In the genomic region with DNA sequence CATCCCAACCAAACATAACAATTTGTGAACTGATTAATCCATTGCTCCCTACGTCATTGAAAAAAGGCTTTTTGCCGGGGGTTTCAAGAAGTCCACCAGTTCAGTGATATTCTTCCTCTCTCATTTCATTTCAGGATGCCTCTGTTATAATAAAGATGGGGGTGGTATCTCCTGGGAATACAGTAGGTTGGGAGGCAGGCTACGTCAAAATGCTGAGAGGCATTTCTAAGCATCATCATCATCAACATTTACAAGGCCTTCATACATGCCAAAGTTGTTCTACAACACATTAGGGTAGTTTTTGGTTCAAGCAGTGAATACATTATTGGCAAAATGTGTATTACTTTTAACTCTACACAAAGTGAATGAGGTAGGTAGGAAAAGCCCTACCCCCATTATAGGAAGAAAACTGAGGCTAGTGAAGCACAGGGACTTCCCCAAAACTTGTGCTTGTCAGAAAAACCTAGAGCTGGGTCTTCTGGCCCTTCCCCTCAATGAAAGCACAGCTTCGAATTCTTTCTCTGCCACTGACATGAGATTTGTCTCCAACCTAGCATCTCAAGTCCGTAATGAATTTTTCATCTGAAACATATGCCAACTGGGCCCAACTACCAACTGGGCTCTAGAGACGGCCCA, we compare ENCODE assay signal across 9 cellular contexts. TPM values are rescaled to one million over a fixed set of nuclear protein-coding genes. Genes with fewer than 3 reads are reported as not detected.
DNase-seq lines count a peak whose midpoint lies in the region; ATAC-seq and TF ChIP-seq lines count a peak whose summit lies in the region.
"Had no signal": no experiment of that assay in that cellular context is flagged by ENCODE, and none has a peak within 500 bp of the region (broad histone marks: within the 10 kb centered on the region; RNA-seq: fewer than 3 reads in every experiment).

No MANE protein-coding gene starts in this region.

- no peak for TF ChIP-seq CTCF in GM12864 (IDR thresholded peaks at IDR 0.05; ENCODE audit: low read depth, low read length, missing control alignments)
- TF ChIP-seq CTCF in GM23338 (conservative IDR thresholded peaks at IDR 0.05; ENCODE audit: low read depth in 2 of 2) = no peak
- TF ChIP-seq CTCF in NB4 (IDR thresholded peaks at IDR 0.05; ENCODE audit: low read depth, low read length) = no peak
- TF ChIP-seq CTCF in endothelial cell (IDR thresholded peaks at IDR 0.05; ENCODE audit: unreplicated experiment) = no peak

- no peak overlapping the region for H3K27ac ChIP-seq in GM23338 (ENCODE audit: low read depth)

- 0 out of 2 replicates have a peak, but pooled peaks cover 4% of the 10 kb centered on the region for H4K20me1 ChIP-seq in GM23338 (replicated peaks; ENCODE audit: insufficient read depth)

- H3K27ac Mint-ChIP-seq in GM23338 = no peak overlapping the region
- H3K27ac Mint-ChIP-seq in endothelial cell (ENCODE audit: unreplicated experiment) = peak overlapping the region; percentile 97

- H3F3A ChIP-seq in GM23338 (replicated peaks; ENCODE audit: low read depth) = no peaks in the 10 kb centered on the region

- ATAC-seq in GM23338 = no peak

- H3K27me3 ChIP-seq in GM23338 (ENCODE audit: insufficient read depth) = peaks cover 39% of the 10 kb centered on the region

- H3K36me3 Mint-ChIP-seq in GM23338 (ENCODE audit: low read depth) (no peaks in the 10 kb centered on the region), endothelial cell (ENCODE audit: low read depth, unreplicated experiment) (no peaks in the 10 kb centered on the region)

- H3K4me1 Mint-ChIP-seq in GM23338 = peaks cover 10% of the 10 kb centered on the region
- H3K4me1 Mint-ChIP-seq in endothelial cell (ENCODE audit: unreplicated experiment) = peaks cover 18% of the 10 kb centered on the region

- H3K27me3 Mint-ChIP-seq in GM23338 (ENCODE audit: insufficient read depth, low read depth, poor library complexity) (peaks cover 45% of the 10 kb centered on the region), endothelial cell (ENCODE audit: unreplicated experiment) (peaks cover 17% of the 10 kb centered on the region)

- no peak for TF ChIP-seq POLR2A in NB4 (IDR thresholded peaks at IDR 0.05; ENCODE audit: extremely low read depth, insufficient read length)

- peaks cover 21% of the 10 kb centered on the region for H3K4me1 ChIP-seq in GM23338 (ENCODE audit: insufficient read depth)

- no peaks in the 10 kb centered on the region for H3K9me3 Mint-ChIP-seq in GM23338
- no peaks in the 10 kb centered on the region for H3K9me3 Mint-ChIP-seq in endothelial cell (ENCODE audit: unreplicated experiment)

- H3K79me2 ChIP-seq in GM23338 (replicated peaks; ENCODE audit: insufficient read depth) = no peaks in the 10 kb centered on the region

- H3K36me3 ChIP-seq in GM23338 (ENCODE audit: insufficient read depth) = no peaks in the 10 kb centered on the region

- H3K4me3 Mint-ChIP-seq in GM23338 = peak overlapping the region; percentile 95
- H3K4me3 Mint-ChIP-seq in endothelial cell (ENCODE audit: unreplicated experiment) = peak overlapping the region; percentile 94

- H3K4me3 ChIP-seq in GM12864 (ENCODE audit: low read depth, low read length) (peak overlapping the region; percentile 90), GM23338 (peak overlapping the region; percentile 95), NB4 (ENCODE audit: low read depth, low read length) (peak overlapping the region; percentile 86)

- H3K4me2 ChIP-seq in GM23338 = peak overlapping the region; percentile 97

- H2AFZ ChIP-seq in GM23338 = peak overlapping the region; percentile 99

- no peaks in the 10 kb centered on the region for H3K9me2 ChIP-seq in GM23338 (ENCODE audit: insufficient read depth)

- no peak for DNase-seq in GM12864 (ENCODE audit: low read depth)
- no peak for DNase-seq in GM23338 (ENCODE audit: low spot score)
- DNase-seq in NB4 (ENCODE audit: low read depth) = peak; percentile 39
- DNase-seq in endothelial cell (ENCODE audit: low spot score) = no peak
- peak; percentile 31 for DNase-seq in pons (ENCODE audit: low spot score)
- no peak for DNase-seq in superior temporal gyrus (ENCODE audit: extremely low spot score)
- DNase-seq in cerebellar nuclear complex (lab: John Stamatoyannopoulos, UW) = no peak
- no peak for DNase-seq in stimulated activated CD4-positive, alpha-beta T cell treated with anti-CD3 and anti-CD28 coated beads, Interleukin-2, amount 100 ng/mL, for 24 hours

TF ChIP-seq in GM23338, 12 proteins besides CTCF, POLR2A, EP300 and RAD21:
- TF ChIP-seq STAT1 (IDR thresholded peaks at IDR 0.05; ENCODE audit: unreplicated experiment) = no peak
- TF ChIP-seq EZH2phosphoT487 (IDR thresholded peaks at IDR 0.05; ENCODE audit: unreplicated experiment) = no peak
- TF ChIP-seq NANOG (IDR thresholded peaks at IDR 0.05; ENCODE audit: borderline replicate concordance) = no peak
- TF ChIP-seq CREB1 (CRISPR knock-in tag; IDR thresholded peaks at IDR 0.05; ENCODE audit: low read depth) = no peak
- TF ChIP-seq, protein P1, sequence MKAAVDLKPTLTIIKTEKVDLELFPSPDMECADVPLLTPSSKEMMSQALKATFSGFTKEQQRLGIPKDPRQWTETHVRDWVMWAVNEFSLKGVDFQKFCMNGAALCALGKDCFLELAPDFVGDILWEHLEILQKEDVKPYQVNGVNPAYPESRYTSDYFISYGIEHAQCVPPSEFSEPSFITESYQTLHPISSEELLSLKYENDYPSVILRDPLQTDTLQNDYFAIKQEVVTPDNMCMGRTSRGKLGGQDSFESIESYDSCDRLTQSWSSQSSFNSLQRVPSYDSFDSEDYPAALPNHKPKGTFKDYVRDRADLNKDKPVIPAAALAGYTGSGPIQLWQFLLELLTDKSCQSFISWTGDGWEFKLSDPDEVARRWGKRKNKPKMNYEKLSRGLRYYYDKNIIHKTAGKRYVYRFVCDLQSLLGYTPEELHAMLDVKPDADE (IDR thresholded peaks at IDR 0.05) = no peak
- TF ChIP-seq ZNF114 (CRISPR knock-in tag; IDR thresholded peaks at IDR 0.05) = no peak

RNA-seq across cellular contexts. Expression of a gene that starts 11.3 kb away (rescaled TPM):
- total RNA-seq in GM23338 (2014; rRNA removed; shearing (Covaris generic)) = 0.24 TPM in 1 of 2 replicates, not detected in the other
- polyA plus RNA-seq in GM23338 (2016; fragmentation: Nextera tagmentation; extraction: Ambion mirVana) = 0.23 TPM in 1 of 2 replicates, not detected in the other
- total RNA-seq in endothelial cell (ENCODE audit: unreplicated experiment) = 0.26 TPM
- total RNA-seq: activated CD8-positive, alpha-beta memory T cell treated with anti-CD3 and anti-CD28 coated beads for 36 hours had no signal

Comparison
In these comparisons a context has a peak if more than half of its experiments do, and no peak if none do; other contexts are left out.
1. DNase-seq: peak in NB4 (single experiment) and pons (single experiment); none in GM12864 (single experiment), GM23338 (single experiment), endothelial cell (single experiment), superior temporal gyrus (single experiment), cerebellar nuclear complex (0 of 2) and stimulated activated CD4-positive, alpha-beta T cell treated with anti-CD3 and anti-CD28 coated beads, Interleukin-2, amount 100 ng/mL, for 24 hours (0 of 2).
2. Peak in every context shown above with its lines, with median percentiles within 50 percentile points of each other: H3K4me3 ChIP-seq.